ENCODE assay signal across 8 cellular contexts in the genomic region with DNA sequence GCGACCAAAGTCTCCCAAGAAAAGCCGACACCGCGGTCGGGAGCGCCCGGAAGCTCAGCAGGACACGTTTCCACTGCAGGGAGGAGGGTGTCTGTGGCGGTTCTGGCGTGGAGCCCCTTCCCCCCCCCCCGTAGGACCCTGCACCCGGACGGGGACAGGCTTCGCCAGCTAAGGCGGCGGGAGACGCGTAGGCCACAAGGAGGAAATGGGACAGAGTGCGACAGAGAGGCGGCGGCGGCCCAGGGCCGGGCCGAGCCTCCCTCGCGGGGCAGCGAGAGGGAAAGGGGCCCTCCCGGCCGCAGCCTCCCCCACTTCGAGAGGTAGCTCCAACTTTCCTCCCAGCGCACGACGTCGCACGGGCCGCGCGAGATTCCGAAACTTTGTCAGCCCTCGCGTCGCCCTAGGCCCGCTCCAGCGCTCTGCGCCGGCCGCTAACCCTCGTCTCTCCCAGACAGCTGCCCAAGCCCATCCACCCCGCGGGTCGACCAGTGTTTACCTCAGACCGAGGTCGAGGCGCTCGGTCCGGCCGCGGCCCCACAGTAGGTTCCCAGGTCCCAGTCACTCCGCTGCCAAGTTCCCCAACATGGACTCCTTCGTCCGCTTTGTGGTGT. TPM values are rescaled to one million over a fixed set of nuclear protein-coding genes. Genes with fewer than 3 reads are reported as not detected.
DNase-seq lines count a peak whose midpoint lies in the region; ATAC-seq and TF ChIP-seq lines count a peak whose summit lies in the region.

No MANE protein-coding gene starts in this region.

- H3K27me3 ChIP-seq in fibroblast of lung (ENCODE audit: control insufficient read depth, insufficient read depth, low read length), result no peaks in the 10 kb centered on the region

- TF ChIP-seq CTCF in fibroblast of lung (conservative IDR thresholded peaks at IDR 0.05 in 1 of 2, IDR thresholded peaks at IDR 0.05 in 1 of 2; ENCODE audit: low read depth in 1 of 2, low read length in 2 of 2) (no peak), neural crest cell (conservative IDR thresholded peaks at IDR 0.05) (no peak)

- H3K27ac Mint-ChIP-seq in neural crest cell (ENCODE audit: unreplicated experiment), result peak overlapping the region; percentile 93

- H2AFZ ChIP-seq in fibroblast of lung (ENCODE audit: low read length), result peak overlapping the region; percentile 61

- H3K27me3 Mint-ChIP-seq in neural crest cell (ENCODE audit: low read depth), result peaks cover 4% of the 10 kb centered on the region

- peaks cover 56% of the 10 kb centered on the region for H3K79me2 ChIP-seq in fibroblast of lung (ENCODE audit: control insufficient read depth, insufficient read depth, low read length)

- H3K9me3 Mint-ChIP-seq in neural crest cell, result no peaks in the 10 kb centered on the region

- H3K36me3 Mint-ChIP-seq in neural crest cell (ENCODE audit: low read depth), result peaks cover 19% of the 10 kb centered on the region

- H3K27ac ChIP-seq in fibroblast of lung (ENCODE audit: insufficient read depth, low read length) (peak overlapping the region; percentile 98), temporal lobe (ENCODE audit: low read depth, low read length) (peak overlapping the region; percentile 96)

- H3K4me1 ChIP-seq in fibroblast of lung (ENCODE audit: control insufficient read depth, extremely low read depth, insufficient read depth, low read length), result peaks cover 4% of the 10 kb centered on the region

- peaks cover 57% of the 10 kb centered on the region for H3K4me1 Mint-ChIP-seq in neural crest cell

- peak overlapping the region; percentile 98 for H3K4me3 Mint-ChIP-seq in neural crest cell

- no peaks in the 10 kb centered on the region for H3K36me3 ChIP-seq in fibroblast of lung (ENCODE audit: control insufficient read depth, insufficient read depth, low read length)

- DNase-seq in ACHN (peak; percentile 72), NCI-H748 (lab: John Stamatoyannopoulos, UW; ENCODE audit: unreplicated experiment) (peak; percentile 75), fibroblast of lung (ENCODE audit: low read depth in 2 of 2) (peak; percentile 54 to 64), neural crest cell (ENCODE audit: low read depth, low spot score) (no peak)
- DNase-seq in activated T-cell treated with anti-CD3 and anti-CD28 coated beads, Interleukin-2, amount 50 U/mL, for 1 hour, result peak; percentile 68

- no peaks in the 10 kb centered on the region for H3K9me3 ChIP-seq in fibroblast of lung (ENCODE audit: control insufficient read depth, insufficient read depth, low read depth, low read length)

- H4K20me1 ChIP-seq in fibroblast of lung (ENCODE audit: control insufficient read depth, extremely low read depth, insufficient read depth, low read length), result no peaks in the 10 kb centered on the region

- peak overlapping the region; percentile 68 to 96 (median 80) for H3K4me3 ChIP-seq in fibroblast of lung (replicated peaks in 1 of 4; ENCODE audit: control extremely low read depth in 1 of 4, insufficient read depth in 1 of 4, low read depth in 3 of 4, low read length in 4 of 4)

- H3K9ac ChIP-seq in fibroblast of lung (ENCODE audit: insufficient read depth, low read length), result peak overlapping the region; percentile 98

- ATAC-seq in GM18858 (IDR thresholded peaks at IDR 0.05; ENCODE audit: unreplicated experiment) (peak; percentile 12), HG03066 (IDR thresholded peaks at IDR 0.05; ENCODE audit: low read depth, unreplicated experiment) (peak; percentile 26)

- H3K4me2 ChIP-seq in fibroblast of lung (ENCODE audit: extremely low read depth, insufficient read depth, low read length), result peak overlapping the region; percentile 69

- in situ Hi-C loops in ACHN (cut with HindIII; ENCODE audit: low pct_ligation_motif_present, low pct_unique_long_range_greater_than_20kb, low sequenced_read_pairs), result no loop called here

RNA-seq across cellular contexts. Expression of a gene that starts 0.4 kb away (rescaled TPM):
- total RNA-seq in fibroblast of lung (43.8 and 45.5 TPM in 2 replicates), neural crest cell (113 and 114 TPM in 2 replicates), temporal lobe (49.9 TPM)
- 56.0 and 79.4 TPM in 2 replicates for polyA plus RNA-seq in fibroblast of lung
- 33.8 and 50.8 TPM in 2 replicates for polyA plus RNA-seq in fibroblast of lung (2012)
- polyA minus RNA-seq in fibroblast of lung (ENCODE audit: low replicate concordance), result 3.6 and 14.6 TPM in 2 replicates
